1 cellular context compared by ENCODE assay signal in genomic region chr11:118126082-118126838, GRCh38.
A peak's percentile ranks its signal among the peaks of the same experiment; 100 is the strongest.
TF ChIP-seq lines count a peak whose summit lies in the region.

No MANE protein-coding gene starts in this region.

TF ChIP-seq in WTC11, 78 proteins besides CTCF, POLR2A, EP300 and RAD21 (continued from another document):
- no peak for TF ChIP-seq PRDM15 (CRISPR knock-in tag; IDR thresholded peaks at IDR 0.05)
- no peak for TF ChIP-seq MLX (CRISPR knock-in tag; IDR thresholded peaks at IDR 0.05)
- no peak for TF ChIP-seq ZNF425 (CRISPR knock-in tag; conservative IDR thresholded peaks at IDR 0.05)
- no peak for TF ChIP-seq NR1H2 (CRISPR knock-in tag; IDR thresholded peaks at IDR 0.05)
- peak; percentile 80; the same call in 1 of the 2 replicates for TF ChIP-seq ZNF671 (CRISPR knock-in tag; IDR thresholded peaks at IDR 0.05)
- TF ChIP-seq E2F4 (CRISPR knock-in tag; IDR thresholded peaks at IDR 0.05; ENCODE audit: borderline replicate concordance, low read depth): no peak
- no peak for TF ChIP-seq ZNF423 (CRISPR knock-in tag; IDR thresholded peaks at IDR 0.05)
- TF ChIP-seq NFE2L1 (CRISPR knock-in tag; IDR thresholded peaks at IDR 0.05): no peak
- no peak for TF ChIP-seq ZNF219 (CRISPR knock-in tag; IDR thresholded peaks at IDR 0.05; ENCODE audit: borderline replicate concordance)
- TF ChIP-seq NFATC4 (CRISPR knock-in tag; IDR thresholded peaks at IDR 0.05): peak; percentile 74; the same call in 1 of the 2 replicates
- no peak for TF ChIP-seq FOXJ3 (CRISPR knock-in tag; IDR thresholded peaks at IDR 0.05; ENCODE audit: borderline replicate concordance)
- TF ChIP-seq JAZF1 (CRISPR knock-in tag; IDR thresholded peaks at IDR 0.05): no peak
- TF ChIP-seq AR (CRISPR knock-in tag; IDR thresholded peaks at IDR 0.05): peak; percentile 46; the same call in 1 of the 2 replicates
- TF ChIP-seq ZNF512 (CRISPR knock-in tag; IDR thresholded peaks at IDR 0.05; ENCODE audit: borderline replicate concordance): no peak
- peak; percentile 55; the same call in 1 of the 2 replicates for TF ChIP-seq ZNF532 (CRISPR knock-in tag; IDR thresholded peaks at IDR 0.05; ENCODE audit: borderline replicate concordance)
- TF ChIP-seq USF1 (CRISPR knock-in tag; IDR thresholded peaks at IDR 0.05): no peak
- TF ChIP-seq GTF2I (CRISPR knock-in tag; conservative IDR thresholded peaks at IDR 0.05): no peak
- TF ChIP-seq HMGA2 (CRISPR knock-in tag; IDR thresholded peaks at IDR 0.05): no peak
- no peak for TF ChIP-seq FOXP1 (CRISPR knock-in tag; IDR thresholded peaks at IDR 0.05; ENCODE audit: borderline replicate concordance)
- TF ChIP-seq ATF2 (CRISPR knock-in tag; IDR thresholded peaks at IDR 0.05; ENCODE audit: borderline replicate concordance, low read depth): no peak
- no peak for TF ChIP-seq IRF1 (CRISPR knock-in tag; IDR thresholded peaks at IDR 0.05)
- no peak for TF ChIP-seq TEAD4 (CRISPR knock-in tag; IDR thresholded peaks at IDR 0.05)
- no peak for TF ChIP-seq TEAD1 (CRISPR knock-in tag; IDR thresholded peaks at IDR 0.05)
- TF ChIP-seq ZNF416 (CRISPR knock-in tag; IDR thresholded peaks at IDR 0.05): peak; percentile 87
- TF ChIP-seq OVOL2 (CRISPR knock-in tag; IDR thresholded peaks at IDR 0.05; ENCODE audit: borderline replicate concordance): no peak
- TF ChIP-seq ZNF138 (CRISPR knock-in tag; conservative IDR thresholded peaks at IDR 0.05): no peak
- TF ChIP-seq ZNF263 (CRISPR knock-in tag; IDR thresholded peaks at IDR 0.05; ENCODE audit: low read depth): no peak
TF ChIP-seq in WTC11: peak in this region for 7.
